ENCODE assay signal across 35 cellular contexts in the genomic region with DNA sequence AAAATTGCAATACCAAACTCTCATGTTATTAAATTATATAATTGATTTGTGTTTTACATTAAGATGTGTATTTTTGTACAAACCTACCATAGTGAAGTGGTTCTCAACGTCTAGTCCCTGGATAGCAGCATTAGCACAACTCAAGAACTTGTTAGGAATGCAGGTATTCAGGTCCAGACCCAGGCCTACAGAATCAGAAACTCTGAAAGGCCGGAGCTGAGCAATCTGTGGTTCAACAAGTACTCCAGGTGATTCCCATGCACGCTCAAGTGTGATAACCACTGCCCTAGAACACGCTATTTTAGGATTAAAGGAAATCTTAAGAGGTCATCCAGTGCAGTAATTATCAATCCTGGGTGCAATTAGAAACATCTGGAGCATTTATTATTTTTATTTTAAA.
"Had no signal": no experiment of that assay in that cellular context is flagged by ENCODE, and none has a peak within 500 bp of the region (broad histone marks: within the 10 kb centered on the region; RNA-seq: fewer than 3 reads in every experiment).

No MANE protein-coding gene starts in this region.

- H3K27ac ChIP-seq: ascending aorta, breast epithelium, VCaP had no signal

- H3K27me3 ChIP-seq: ascending aorta, breast epithelium had no signal

- H3K4me3 Mint-ChIP-seq: activated B cell treated with CpG ODN at 0.5 μM for 24 hours; activated CD4-positive, alpha-beta memory T cell treated with anti-CD3 and anti-CD28 coated beads for 36 hours; activated CD4-positive, alpha-beta T cell treated with anti-CD3 and anti-CD28 coated beads, Interleukin-2, amount 10 ng/mL, durations not matched to agents 24 days and 14 days; activated CD8-positive, alpha-beta memory T cell treated with anti-CD3 and anti-CD28 coated beads, Interleukin-2, amount 10 ng/mL, durations not matched to agents 7 days and 5 days; activated CD8-positive, alpha-beta T cell treated with anti-CD3 and anti-CD28 coated beads for 36 hours; activated naive CD4-positive, alpha-beta T cell treated with anti-CD3 and anti-CD28 coated beads, Interleukin-2, amount 10 ng/mL, durations not matched to agents 7 days and 5 days; activated naive CD4-positive, alpha-beta T cell treated with anti-CD3 and anti-CD28 coated beads, Interleukin-2, amount 50 U/mL, for 24 hours; activated naive CD8-positive, alpha-beta T cell; activated naive CD8-positive, alpha-beta T cell treated with anti-CD3 and anti-CD28 coated beads, Interleukin-2, amount 10 ng/mL, durations not matched to agents 7 days and 5 days; activated naive CD8-positive, alpha-beta T cell treated with anti-CD3 and anti-CD28 coated beads, Interleukin-2, amount 50 U/mL, for 24 hours; activated T-cell treated with anti-CD3 and anti-CD28 coated beads, Interleukin-2, amount 50 U/mL, for 24 hours; brain; T-helper 1 cell treated with Interleukin-12 subunit alpha and Interleukin-12 subunit beta and Interleukin-4 antibody, amounts not matched to agents 30 μg/mL and 1 μg/mL, for 36 hours; T-helper 2 cell treated with Interferon-gamma antibody and Interleukin-4, amounts not matched to agents 5 μg/mL and 100 μg/mL, for 36 hours had no signal

- H3K9me3 ChIP-seq: ascending aorta, breast epithelium had no signal

- H3K9me3 Mint-ChIP-seq: activated B cell treated with CpG ODN at 0.5 μM for 24 hours; activated CD4-positive, alpha-beta memory T cell treated with anti-CD3 and anti-CD28 coated beads for 36 hours; activated CD4-positive, alpha-beta T cell treated with anti-CD3 and anti-CD28 coated beads, Interleukin-2, amount 10 ng/mL, durations not matched to agents 24 days and 14 days; activated CD8-positive, alpha-beta T cell treated with anti-CD3 and anti-CD28 coated beads for 36 hours; activated naive CD4-positive, alpha-beta T cell treated with anti-CD3 and anti-CD28 coated beads, Interleukin-2, amount 10 ng/mL, durations not matched to agents 7 days and 5 days; activated naive CD4-positive, alpha-beta T cell treated with anti-CD3 and anti-CD28 coated beads, Interleukin-2, amount 50 U/mL, for 24 hours; activated naive CD8-positive, alpha-beta T cell treated with anti-CD3 and anti-CD28 coated beads, Interleukin-2, amount 10 ng/mL, durations not matched to agents 7 days and 5 days; activated naive CD8-positive, alpha-beta T cell treated with anti-CD3 and anti-CD28 coated beads, Interleukin-2, amount 50 U/mL, for 24 hours; activated T-cell treated with anti-CD3 and anti-CD28 coated beads, Interleukin-2, amount 50 U/mL, for 24 hours; activated T-helper 2 cell treated with anti-CD3 and anti-CD28 coated beads, Interferon-gamma antibody, Interleukin-2, Interleukin-4, amounts not matched to agents 10 μg/mL and 5 μg/mL and 100 μg/mL, durations not matched to agents 14 hours and 24 hours and 36 hours; brain; T-helper 1 cell treated with Interleukin-12 subunit alpha and Interleukin-12 subunit beta and Interleukin-4 antibody, amounts not matched to agents 30 μg/mL and 1 μg/mL, for 36 hours; T-helper 2 cell treated with Interferon-gamma antibody and Interleukin-4, amounts not matched to agents 5 μg/mL and 100 μg/mL, for 36 hours had no signal

- H3K4me1 Mint-ChIP-seq: activated B cell treated with CpG ODN at 0.5 μM for 24 hours; activated CD4-positive, alpha-beta T cell treated with anti-CD3 and anti-CD28 coated beads, Interleukin-2, amount 10 ng/mL, durations not matched to agents 24 days and 14 days; activated CD8-positive, alpha-beta memory T cell treated with anti-CD3 and anti-CD28 coated beads, Interleukin-2, amount 10 ng/mL, durations not matched to agents 7 days and 5 days; activated naive CD4-positive, alpha-beta T cell treated with anti-CD3 and anti-CD28 coated beads, Interleukin-2, amount 10 ng/mL, durations not matched to agents 7 days and 5 days; activated naive CD4-positive, alpha-beta T cell treated with anti-CD3 and anti-CD28 coated beads, Interleukin-2, amount 50 U/mL, for 24 hours; activated naive CD8-positive, alpha-beta T cell treated with anti-CD3 and anti-CD28 coated beads, Interleukin-2, amount 10 ng/mL, durations not matched to agents 7 days and 5 days; activated naive CD8-positive, alpha-beta T cell treated with anti-CD3 and anti-CD28 coated beads, Interleukin-2, amount 50 U/mL, for 24 hours had no signal

- DNase-seq: activated B cell treated with CpG ODN at 0.5 μM for 24 hours; activated CD4-positive, alpha-beta memory T cell treated with anti-CD3 and anti-CD28 coated beads for 36 hours; activated CD4-positive, alpha-beta T cell treated with anti-CD3 and anti-CD28 coated beads for 4 hours; activated CD4-positive, alpha-beta T cell treated with anti-CD3 and anti-CD28 coated beads, Interleukin-2, amount 10 ng/mL, durations not matched to agents 24 days and 14 days; activated CD4-positive, alpha-beta T cell treated with anti-CD3 and anti-CD28 coated beads, Interleukin-2, amount 50 U/mL, for 1 hour; activated CD4-positive, alpha-beta T cell treated with anti-CD3 and anti-CD28 coated beads, Interleukin-2, amount 50 U/mL, for 4 hours; activated CD4-positive, CD25-positive, alpha-beta regulatory T cell treated with anti-CD3 and anti-CD28 coated beads, Interleukin-2, amount 50 U/mL, for 72 hours; activated CD8-positive, alpha-beta memory T cell treated with anti-CD3 and anti-CD28 coated beads for 24 hours; activated CD8-positive, alpha-beta memory T cell treated with anti-CD3 and anti-CD28 coated beads, Interleukin-2, amount 10 ng/mL, durations not matched to agents 7 days and 5 days; activated CD8-positive, alpha-beta memory T cell treated with anti-CD3 and anti-CD28 coated beads, Interleukin-2, amount 50 U/mL, for 48 hours; activated CD8-positive, alpha-beta T cell treated with anti-CD3 and anti-CD28 coated beads for 36 hours; activated effector memory CD4-positive, alpha-beta T cell treated with Interleukin-2 at 50 U/mL for 16 hours; activated gamma-delta T cell; activated naive CD4-positive, alpha-beta T cell treated with anti-CD3 and anti-CD28 coated beads, Interleukin-2, amount 10 ng/mL, durations not matched to agents 7 days and 5 days; activated naive CD4-positive, alpha-beta T cell treated with Interleukin-2 at 50 U/mL for 16 hours; activated naive CD8-positive, alpha-beta T cell treated with anti-CD3 and anti-CD28 coated beads, Interleukin-2, amount 10 ng/mL, durations not matched to agents 7 days and 5 days; activated naive CD8-positive, alpha-beta T cell treated with anti-CD3 and anti-CD28 coated beads, Interleukin-2, amount 50 U/mL, for 24 hours; activated T-cell treated with anti-CD3 and anti-CD28 coated beads, Interleukin-2, amount 50 U/mL, for 24 hours; activated T-cell treated with anti-CD3 and anti-CD28 coated beads, Interleukin-2, amount 50 U/mL, for 48 hours; amygdala; anterior cingulate cortex; central memory CD4-positive, alpha-beta T cell; SW 1271; T-helper 1 cell; T-helper 2 cell; T-helper 9 cell had no signal

- H3K36me3 Mint-ChIP-seq: activated CD4-positive, alpha-beta memory T cell treated with anti-CD3 and anti-CD28 coated beads for 36 hours; activated CD8-positive, alpha-beta memory T cell treated with anti-CD3 and anti-CD28 coated beads, Interleukin-2, amount 10 ng/mL, durations not matched to agents 7 days and 5 days; activated naive CD4-positive, alpha-beta T cell treated with anti-CD3 and anti-CD28 coated beads, Interleukin-2, amount 10 ng/mL, durations not matched to agents 7 days and 5 days; activated naive CD4-positive, alpha-beta T cell treated with anti-CD3 and anti-CD28 coated beads, Interleukin-2, amount 50 U/mL, for 24 hours; activated naive CD8-positive, alpha-beta T cell; activated naive CD8-positive, alpha-beta T cell treated with anti-CD3 and anti-CD28 coated beads, Interleukin-2, amount 10 ng/mL, durations not matched to agents 7 days and 5 days; brain had no signal

- H3K4me1 ChIP-seq: ascending aorta, breast epithelium had no signal

- H3K36me3 ChIP-seq: ascending aorta, breast epithelium had no signal

- ATAC-seq: activated CD8-positive, alpha-beta memory T cell treated with anti-CD3 and anti-CD28 coated beads, Interleukin-2, amount 10 ng/mL, durations not matched to agents 7 days and 5 days; activated CD8-positive, alpha-beta T cell treated with anti-CD3 and anti-CD28 coated beads for 36 hours; activated naive CD8-positive, alpha-beta T cell treated with anti-CD3 and anti-CD28 coated beads, Interleukin-2, amount 50 U/mL, for 24 hours had no signal

- H3K27me3 Mint-ChIP-seq: activated B cell treated with CpG ODN at 0.5 μM for 24 hours; activated CD4-positive, alpha-beta T cell treated with anti-CD3 and anti-CD28 coated beads, Interleukin-2, amount 10 ng/mL, durations not matched to agents 24 days and 14 days; activated CD8-positive, alpha-beta memory T cell treated with anti-CD3 and anti-CD28 coated beads, Interleukin-2, amount 10 ng/mL, durations not matched to agents 7 days and 5 days; activated CD8-positive, alpha-beta T cell treated with anti-CD3 and anti-CD28 coated beads for 36 hours; activated naive CD4-positive, alpha-beta T cell treated with anti-CD3 and anti-CD28 coated beads, Interleukin-2, amount 10 ng/mL, durations not matched to agents 7 days and 5 days; activated naive CD8-positive, alpha-beta T cell treated with anti-CD3 and anti-CD28 coated beads, Interleukin-2, amount 10 ng/mL, durations not matched to agents 7 days and 5 days; brain had no signal

- H3K4me3 ChIP-seq: ascending aorta, breast epithelium had no signal

- H3K27ac Mint-ChIP-seq: activated B cell treated with CpG ODN at 0.5 μM for 24 hours; activated CD4-positive, alpha-beta memory T cell treated with anti-CD3 and anti-CD28 coated beads for 36 hours; activated CD4-positive, alpha-beta T cell treated with anti-CD3 and anti-CD28 coated beads, Interleukin-2, amount 10 ng/mL, durations not matched to agents 24 days and 14 days; activated CD8-positive, alpha-beta memory T cell treated with anti-CD3 and anti-CD28 coated beads, Interleukin-2, amount 10 ng/mL, durations not matched to agents 7 days and 5 days; activated CD8-positive, alpha-beta T cell treated with anti-CD3 and anti-CD28 coated beads for 36 hours; activated naive CD4-positive, alpha-beta T cell treated with anti-CD3 and anti-CD28 coated beads, Interleukin-2, amount 10 ng/mL, durations not matched to agents 7 days and 5 days; activated naive CD4-positive, alpha-beta T cell treated with anti-CD3 and anti-CD28 coated beads, Interleukin-2, amount 50 U/mL, for 24 hours; activated naive CD8-positive, alpha-beta T cell; activated naive CD8-positive, alpha-beta T cell treated with anti-CD3 and anti-CD28 coated beads, Interleukin-2, amount 10 ng/mL, durations not matched to agents 7 days and 5 days; activated naive CD8-positive, alpha-beta T cell treated with anti-CD3 and anti-CD28 coated beads, Interleukin-2, amount 50 U/mL, for 24 hours; activated T-cell treated with anti-CD3 and anti-CD28 coated beads, Interleukin-2, amount 50 U/mL, for 24 hours; activated T-helper 2 cell treated with anti-CD3 and anti-CD28 coated beads, Interferon-gamma antibody, Interleukin-2, Interleukin-4, amounts not matched to agents 10 μg/mL and 5 μg/mL and 100 μg/mL, durations not matched to agents 14 hours and 24 hours and 36 hours; brain; T-helper 1 cell treated with Interleukin-12 subunit alpha and Interleukin-12 subunit beta and Interleukin-4 antibody, amounts not matched to agents 30 μg/mL and 1 μg/mL, for 36 hours; T-helper 2 cell treated with Interferon-gamma antibody and Interleukin-4, amounts not matched to agents 5 μg/mL and 100 μg/mL, for 36 hours had no signal
